Comparison of ENCODE assay signal across 8 cellular contexts in genomic region chr12:16347391-16348298, GRCh38. TPM values are rescaled to one million over a fixed set of nuclear protein-coding genes. Genes with fewer than 3 reads are reported as not detected.
DNase-seq lines count a peak whose midpoint lies in the region; ATAC-seq, FAIRE-seq and TF ChIP-seq lines count a peak whose summit lies in the region.

A gene with protein sequence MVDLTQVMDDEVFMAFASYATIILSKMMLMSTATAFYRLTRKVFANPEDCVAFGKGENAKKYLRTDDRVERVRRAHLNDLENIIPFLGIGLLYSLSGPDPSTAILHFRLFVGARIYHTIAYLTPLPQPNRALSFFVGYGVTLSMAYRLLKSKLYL (plus strand): TSS chr12:16347645. CDS start chr12:16354253, 6,608 bp downstream.

- TF ChIP-seq CTCF in breast epithelium (IDR thresholded peaks at IDR 0.05), result no peak

- H3K9me3 ChIP-seq in ES-I3 (ENCODE audit: control insufficient read depth, insufficient read depth, low read length) (no peaks in the 10 kb centered on the region), breast epithelium (no peaks in the 10 kb centered on the region), small intestine (ENCODE audit: control insufficient read depth, low read depth) (no peaks in the 10 kb centered on the region)

- intact Hi-C loops in breast epithelium (cut with DNase I; ENCODE audit: low total_unique reads), result no loop called here

- peak; percentile 58 for ATAC-seq in HG02610 (IDR thresholded peaks at IDR 0.05; ENCODE audit: unreplicated experiment)

- H3K4me3 ChIP-seq in breast epithelium, result peak within 1 kb of the TSS; percentile 50 to 81 (median 53)
- peak within 1 kb of the TSS; percentile 42 to 66 for H3K4me3 ChIP-seq in small intestine (ENCODE audit: low read depth in 1 of 2, low read length in 2 of 2)

- peak within 1 kb of the TSS; percentile 84 to 95 for H3K27ac ChIP-seq in breast epithelium
- H3K27ac ChIP-seq in small intestine (ENCODE audit: low read depth in 1 of 2, low read length in 1 of 2), result peak within 1 kb of the TSS; percentile 62 to 68

- WGBS in small intestine, 3 donors, result 1 to 6% (median 3%) methylated on average over 27 to 31 of the region's 31 CpGs

- no peaks in the 10 kb centered on the region for H3K27me3 ChIP-seq in breast epithelium
- no peaks in the 10 kb centered on the region for H3K27me3 ChIP-seq in small intestine (ENCODE audit: control insufficient read depth in 2 of 2, insufficient read depth in 2 of 2, low read length in 2 of 2)

- DNase-seq in NCI-H2196 (lab: John Stamatoyannopoulos, UW; ENCODE audit: unreplicated experiment) (peak; percentile 40), breast epithelium (ENCODE audit: low spot score in 2 of 2) (peak; percentile 55 to 73), iris pigment epithelial cell (ENCODE audit: low read depth) (peak; percentile 70), small intestine (peak; percentile 72), AML-193 (lab: John Stamatoyannopoulos, UW) (no peak)
- DNase-seq in activated naive CD4-positive, alpha-beta T cell treated with Interleukin-2 at 50 U/mL for 16 hours, result no peak

- no peak for FAIRE-seq in small intestine (lab: Jason Lieb, UNC)

- peak; percentile 52 for TF ChIP-seq POLR2A in breast epithelium (IDR thresholded peaks at IDR 0.05)

- peaks cover 3% of the 10 kb centered on the region; the same call in 1 of the 2 replicates for H3K36me3 ChIP-seq in ES-I3 (ENCODE audit: insufficient read depth, low read length)
- no peaks in the 10 kb centered on the region for H3K36me3 ChIP-seq in breast epithelium
- no peaks in the 10 kb centered on the region for H3K36me3 ChIP-seq in small intestine (ENCODE audit: control insufficient read depth in 2 of 2, insufficient read depth in 2 of 2, low read length in 2 of 2)

- H3K9ac ChIP-seq in ES-I3 (ENCODE audit: low read depth, low read length), result peak within 1 kb of the TSS; percentile 99

- H3K4me1 ChIP-seq in ES-I3 (ENCODE audit: insufficient read depth, low read length) (peaks cover 17% of the 10 kb centered on the region), breast epithelium (no peaks in the 10 kb centered on the region), small intestine (ENCODE audit: control insufficient read depth in 2 of 2, insufficient read depth in 1 of 2, low read depth in 1 of 2, low read length in 1 of 2) (no peaks in the 10 kb centered on the region)

RNA-seq across cellular contexts. Expression of the gene that starts here (rescaled TPM):
- 100 to 1,000 TPM; 301 to 702 (median 310) TPM for total RNA-seq in breast epithelium
- 100 to 1,000 TPM in 1 of 3 donors, 10 to 100 TPM in 2; 34.7 to 290 (median 63.5) TPM for polyA plus RNA-seq in small intestine

Comparison
In these comparisons a context has a peak if more than half of its experiments do, and no peak if none do; other contexts are left out.
1. DNase-seq: peak in NCI-H2196 (single experiment), breast epithelium (2 of 2), iris pigment epithelial cell (single experiment) and small intestine (single experiment); none in AML-193 (0 of 2) and activated naive CD4-positive, alpha-beta T cell treated with Interleukin-2 at 50 U/mL for 16 hours (single experiment).